ENCODE assay signal across 21 cellular contexts in the genomic region with DNA sequence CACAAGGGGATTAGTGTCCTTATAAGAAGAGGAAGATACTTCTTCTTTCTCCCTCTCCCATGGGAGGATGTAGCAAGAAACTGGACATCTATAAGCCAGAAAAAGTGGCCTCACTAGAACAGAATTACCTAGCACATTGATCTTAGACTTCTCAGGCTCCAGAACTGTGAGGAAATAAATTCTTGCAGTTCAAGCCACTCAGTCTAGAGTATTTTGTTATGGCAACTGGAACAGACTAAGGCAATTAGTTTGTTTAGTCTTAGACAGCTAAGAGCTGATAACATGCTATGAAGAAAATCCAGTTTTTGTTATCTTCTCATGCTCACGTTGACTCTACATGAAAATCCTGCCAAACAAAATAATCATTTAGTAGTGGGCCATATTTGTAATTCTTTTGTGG.
DNase-seq lines count a peak whose midpoint lies in the region; ATAC-seq, FAIRE-seq and TF ChIP-seq lines count a peak whose summit lies in the region.
"Had no signal": no experiment of that assay in that cellular context is flagged by ENCODE, and none has a peak within 500 bp of the region (broad histone marks: within the 10 kb centered on the region; RNA-seq: fewer than 3 reads in every experiment).

No MANE protein-coding gene starts in this region.

- H2BK120ac ChIP-seq in mesenchymal stem cell (ENCODE audit: low read depth, low read length) = no peak overlapping the region

- H3K4me1 Mint-ChIP-seq in astrocyte (ENCODE audit: low read depth, unreplicated experiment) = no peaks in the 10 kb centered on the region
- H3K4me1 Mint-ChIP-seq: H9, IgD-negative memory B cell had no signal

- no peak for TF ChIP-seq CTCF in astrocyte (IDR thresholded peaks at IDR 0.05; ENCODE audit: insufficient read depth, low read depth, low read length)

- H3K9me3 ChIP-seq in astrocyte (ENCODE audit: insufficient read depth, low read depth, low read length) (no peaks in the 10 kb centered on the region), mesenchymal stem cell (ENCODE audit: control insufficient read depth, low read length) (no peaks in the 10 kb centered on the region)
- H3K9me3 ChIP-seq: Caco-2 had no signal

- H3K27ac Mint-ChIP-seq in astrocyte (ENCODE audit: unreplicated experiment) = peak overlapping the region; percentile 48
- H3K27ac Mint-ChIP-seq: CD4-positive, alpha-beta T cell; H9; IgD-negative memory B cell had no signal

- H3K27me3 Mint-ChIP-seq in astrocyte (ENCODE audit: low read depth, unreplicated experiment) = no peaks in the 10 kb centered on the region
- H3K27me3 Mint-ChIP-seq: CD4-positive, alpha-beta T cell; IgD-negative memory B cell had no signal

- H3K4me2 ChIP-seq in astrocyte (ENCODE audit: low read length) = no peak overlapping the region
- no peak overlapping the region for H3K4me2 ChIP-seq in mesenchymal stem cell (ENCODE audit: low read length, poor library complexity, severe bottlenecking)

- no peak overlapping the region for H2AFZ ChIP-seq in astrocyte (ENCODE audit: low read depth, low read length)
- H2AFZ ChIP-seq in mesenchymal stem cell (ENCODE audit: low read depth, low read length) = no peak overlapping the region

- H4K8ac ChIP-seq in mesenchymal stem cell (ENCODE audit: low read length) = no peak overlapping the region

- H3K4me1 ChIP-seq in astrocyte (ENCODE audit: insufficient read depth, low read length) (no peaks in the 10 kb centered on the region), mesenchymal stem cell (ENCODE audit: control insufficient read depth, insufficient read depth, low read depth, low read length) (no peaks in the 10 kb centered on the region)
- H3K4me1 ChIP-seq: Caco-2 had no signal

- H3K9ac ChIP-seq in astrocyte (ENCODE audit: low read length) (no peak overlapping the region), mesenchymal stem cell (ENCODE audit: low read length) (no peak overlapping the region)

- H4K20me1 ChIP-seq in astrocyte (ENCODE audit: insufficient read depth, low read length) = no peaks in the 10 kb centered on the region

- H3K27me3 ChIP-seq in astrocyte (ENCODE audit: insufficient read depth, low read length) (no peaks in the 10 kb centered on the region), mesenchymal stem cell (ENCODE audit: control insufficient read depth in 1 of 2, insufficient read depth in 1 of 2, low read length in 2 of 2) (no peaks in the 10 kb centered on the region)

- no peak overlapping the region for H2BK12ac ChIP-seq in mesenchymal stem cell (ENCODE audit: low read length in 2 of 2)

- H3K36me3 ChIP-seq in astrocyte (ENCODE audit: insufficient read depth, low read length) (no peaks in the 10 kb centered on the region), mesenchymal stem cell (ENCODE audit: control insufficient read depth in 1 of 2, insufficient read depth in 2 of 2, low read depth in 1 of 2, low read length in 2 of 2) (no peaks in the 10 kb centered on the region)

- H4K91ac ChIP-seq in mesenchymal stem cell (ENCODE audit: low read length) = no peak overlapping the region

- DNase-seq in H54 (ENCODE audit: insufficient read length, low spot score) = no peak
- peak; percentile 45 for DNase-seq in astrocyte (ENCODE audit: low read depth)
- DNase-seq in mesenchymal stem cell = peak; percentile 21
- no peak for DNase-seq in SIG-M5 (lab: John Stamatoyannopoulos, UW)
- DNase-seq in cerebellum (ENCODE audit: low spot score) = no peak
- DNase-seq: ACHN; AML-193; Caco-2; CD4-positive, alpha-beta T cell; DMS153; DMS79; GDM1; GOT3; H9 had no signal

- no peak overlapping the region for H3K4ac ChIP-seq in mesenchymal stem cell (ENCODE audit: low read depth in 1 of 2, low read length in 2 of 2)

- H3K4me3 ChIP-seq in astrocyte (ENCODE audit: insufficient read depth, low read depth, low read length) (no peak overlapping the region), mesenchymal stem cell (ENCODE audit: insufficient read depth in 1 of 2, low read depth in 1 of 2, low read length in 2 of 2) (no peak overlapping the region)

- TF ChIP-seq POLR2A in H54 (IDR thresholded peaks at IDR 0.05; ENCODE audit: low read depth, low read length) = no peak

- no CpG with 5 or more reads among the region's 1 CpG for WGBS in mesenchymal stem cell

- H3K79me2 ChIP-seq in astrocyte (ENCODE audit: insufficient read depth, low read length) = no peaks in the 10 kb centered on the region

- no peaks in the 10 kb centered on the region for H3K79me1 ChIP-seq in mesenchymal stem cell (replicated peaks; ENCODE audit: low read length, poor library complexity, severe bottlenecking)

- H3K14ac ChIP-seq in mesenchymal stem cell (ENCODE audit: low read length in 2 of 2) = no peak overlapping the region

- no peak overlapping the region for H3K27ac ChIP-seq in astrocyte (ENCODE audit: low read depth, low read length)
- no peak overlapping the region for H3K27ac ChIP-seq in mesenchymal stem cell (ENCODE audit: low read length, poor library complexity, severe bottlenecking)
- H3K27ac ChIP-seq: C4-2B had no signal

- H2BK15ac ChIP-seq in mesenchymal stem cell (ENCODE audit: low read depth, poor library complexity, severe bottlenecking) = no peak overlapping the region

- no peaks in the 10 kb centered on the region for H3K9me3 Mint-ChIP-seq in astrocyte (ENCODE audit: unreplicated experiment)
- H3K9me3 Mint-ChIP-seq: CD4-positive, alpha-beta T cell; H9 had no signal

- H2AK5ac ChIP-seq in mesenchymal stem cell (ENCODE audit: low read length, severe bottlenecking) = no peak overlapping the region

- no peaks in the 10 kb centered on the region for H3K36me3 Mint-ChIP-seq in astrocyte (ENCODE audit: low read depth, unreplicated experiment)
- H3K36me3 Mint-ChIP-seq: IgD-negative memory B cell had no signal

- ATAC-seq in HG03097 (IDR thresholded peaks at IDR 0.05; ENCODE audit: low FRiP score, unreplicated experiment) = no peak
- ATAC-seq: HepG2 had no signal

- peak; percentile 84 for FAIRE-seq in H54 (lab: Jason Lieb, UNC)
- no peak for FAIRE-seq in astrocyte (lab: Jason Lieb, UNC)
- FAIRE-seq: A204.1, GM12892, GM18507, HepG2 had no signal

- H2BK5ac ChIP-seq in mesenchymal stem cell (ENCODE audit: low read depth, low read length, poor library complexity, severe bottlenecking) = no peak overlapping the region

- H3K23ac ChIP-seq in mesenchymal stem cell (ENCODE audit: low read length in 2 of 2) = no peak overlapping the region

- no peak overlapping the region for H3K4me3 Mint-ChIP-seq in astrocyte (ENCODE audit: unreplicated experiment)
- H3K4me3 Mint-ChIP-seq: CD4-positive, alpha-beta T cell; H9; IgD-negative memory B cell had no signal

- no peak overlapping the region for H3K18ac ChIP-seq in mesenchymal stem cell (ENCODE audit: low read depth in 1 of 2, low read length in 2 of 2)

Comparison
In these comparisons a context has a peak if more than half of its experiments do, and no peak if none do; other contexts are left out.
1. DNase-seq: peak in astrocyte (single experiment) and mesenchymal stem cell (single experiment); none in H54 (single experiment), SIG-M5 (single experiment) and cerebellum (single experiment).